Comparison of ENCODE assay signal across 27 cellular contexts in the genomic region with DNA sequence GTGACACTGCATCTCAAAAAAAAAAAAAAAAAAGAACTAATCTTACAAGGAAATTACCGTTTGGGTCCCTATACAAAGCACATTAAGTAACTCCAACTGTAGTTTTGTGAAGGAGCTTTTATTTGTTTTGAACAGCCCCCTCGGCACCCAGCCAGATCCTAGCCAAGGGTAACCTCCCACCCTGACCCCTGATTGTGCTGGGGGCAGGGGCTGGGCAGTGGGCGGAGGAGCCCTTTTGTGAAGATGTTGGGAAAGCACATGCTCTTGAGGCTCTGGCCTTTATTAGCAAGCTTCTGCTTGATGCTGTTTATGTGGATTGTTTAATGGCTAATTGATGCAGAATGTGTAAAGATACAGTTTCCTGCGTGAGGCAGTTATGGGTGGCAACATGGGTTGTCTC.
"Had no signal": no experiment of that assay in that cellular context is flagged by ENCODE, and none has a peak within 500 bp of the region (broad histone marks: within the 10 kb centered on the region; RNA-seq: fewer than 3 reads in every experiment).

No MANE protein-coding gene starts in this region.

- DNase-seq: activated B cell treated with CpG ODN at 0.5 μM for 24 hours; activated CD4-positive, alpha-beta T cell treated with anti-CD3 and anti-CD28 coated beads for 1 hour; activated CD4-positive, alpha-beta T cell treated with anti-CD3 and anti-CD28 coated beads, Interleukin-2, amount 10 ng/mL, durations not matched to agents 24 days and 14 days; activated CD4-positive, alpha-beta T cell treated with anti-CD3 and anti-CD28 coated beads, Interleukin-2, amount 50 U/mL, for 48 hours; activated CD8-positive, alpha-beta memory T cell treated with anti-CD3 and anti-CD28 coated beads, Interleukin-2, amount 10 ng/mL, durations not matched to agents 7 days and 5 days; activated effector memory CD4-positive, alpha-beta T cell treated with anti-CD3 and anti-CD28 coated beads, Interleukin-2, amount 50 U/mL, for 16 hours; activated naive CD4-positive, alpha-beta T cell treated with Interleukin-2 at 50 U/mL for 16 hours; activated naive CD8-positive, alpha-beta T cell treated with anti-CD3 and anti-CD28 coated beads, Interleukin-2, amount 50 U/mL, for 24 hours; activated T-cell treated with anti-CD3 and anti-CD28 coated beads, Interleukin-2, amount 50 U/mL, for 4 hours; amniotic stem cell; body of pancreas; Kasumi-1; NCI-H1048; NCI-H1694; NCI-H2029; NCI-H2107; NCI-H446 treated with DMSO at 0.1 percent for 48 hours; NCI-H524 treated with DMSO at 0.1 percent for 48 hours; NK-92 treated with Interleukin-12 subunit alpha and Interleukin-12 subunit beta, amount 100 ng/mL, for 24 hours; OCI-M1; RPMI8226; T-cell; T-helper 2 cell; T1000 had no signal

- ATAC-seq: activated CD8-positive, alpha-beta memory T cell treated with anti-CD3 and anti-CD28 coated beads, Interleukin-2, amount 10 ng/mL, durations not matched to agents 7 days and 5 days; activated naive CD4-positive, alpha-beta T cell treated with anti-CD3 and anti-CD28 coated beads, Interleukin-2, amount 50 U/mL, for 72 hours; activated naive CD8-positive, alpha-beta T cell treated with anti-CD3 and anti-CD28 coated beads, Interleukin-2, amount 50 U/mL, for 24 hours; activated T-cell treated with anti-CD3 and anti-CD28 coated beads, Interleukin-2, amount 50 U/mL, for 4 hours; body of pancreas; Panc1; Right ventricle myocardium inferior; T-cell had no signal
